Comparison of ENCODE assay signal across 1 cellular context in genomic region chr10:104449402-104449801, GRCh38.
TF ChIP-seq lines count a peak whose summit lies in the region.

No MANE protein-coding gene starts in this region.

TF ChIP-seq in GM23338, 12 proteins besides CTCF, POLR2A, EP300 and RAD21 (continued from another document):
- TF ChIP-seq REST (IDR thresholded peaks at IDR 0.05; ENCODE audit: unreplicated experiment) (no peak), ZNF331 (CRISPR knock-in tag; IDR thresholded peaks at IDR 0.05; ENCODE audit: low read depth) (no peak), ZNF462 (CRISPR knock-in tag; IDR thresholded peaks at IDR 0.05) (no peak), EZH2 (IDR thresholded peaks at IDR 0.05; ENCODE audit: low read depth, unreplicated experiment) (no peak), STAT1 (IDR thresholded peaks at IDR 0.05; ENCODE audit: unreplicated experiment) (no peak), ZNF114 (CRISPR knock-in tag; IDR thresholded peaks at IDR 0.05) (no peak), POLR2AphosphoS5 (IDR thresholded peaks at IDR 0.05; ENCODE audit: low read depth) (no peak)
